1 cellular context compared by ENCODE assay signal in genomic region chr19:47891923-47892666, GRCh38.
TF ChIP-seq lines count a peak whose summit lies in the region.

No MANE protein-coding gene starts in this region.

TF ChIP-seq in K562, 482 proteins besides CTCF, POLR2A, EP300 and RAD21 (continued from another document and continues in another):
- TF ChIP-seq HMGXB4 (CRISPR knock-in tag; IDR thresholded peaks at IDR 0.05) (no peak), ZFP30 (CRISPR knock-in tag; IDR thresholded peaks at IDR 0.05; ENCODE audit: borderline replicate concordance) (no peak), ZNF77 (CRISPR knock-in tag; IDR thresholded peaks at IDR 0.05) (no peak), ZFX (CRISPR knock-in tag; IDR thresholded peaks at IDR 0.05) (0 out of 2 replicates have a peak, but pooled peaks have one; percentile 35), CBX8 (IDR thresholded peaks at IDR 0.05; ENCODE audit: borderline replicate concordance, extremely low read depth, low read depth, low read length, poor library complexity, severe bottlenecking) (no peak), POLR2H (tag; IDR thresholded peaks at IDR 0.05; ENCODE audit: low read depth) (peak; percentile 95), ZC3H11A (IDR thresholded peaks at IDR 0.05; ENCODE audit: low read depth, low read length) (no peak), SMARCE1 (IDR thresholded peaks at IDR 0.05) (peak; percentile 97), NFATC3 (IDR thresholded peaks at IDR 0.05) (peak; percentile 98), EP400 (IDR thresholded peaks at IDR 0.05) (peak; percentile 63), JUNB (CRISPR knock-in tag; conservative IDR thresholded peaks at IDR 0.05) (no peak), GABPB1 (CRISPR knock-in tag; IDR thresholded peaks at IDR 0.05) (peak; percentile 62; the same call in 1 of the 2 replicates), SUPT5H (IDR thresholded peaks at IDR 0.05) (peak; percentile 75), JUND (IDR thresholded peaks at IDR 0.05; ENCODE audit: borderline replicate concordance, low read depth, low read length) (peak; percentile 61), JUND (tag; IDR thresholded peaks at IDR 0.05; ENCODE audit: borderline replicate concordance, low read depth, low read length) (peak; percentile 79; the same call in 2 of the 3 replicates), SNRNP70 (optimal IDR thresholded peaks at IDR 0.05; ENCODE audit: low read depth, low read length) (no peak), ZNF764 (CRISPR knock-in tag; IDR thresholded peaks at IDR 0.05; ENCODE audit: low read depth) (no peak), COPS2 (conservative IDR thresholded peaks at IDR 0.05) (no peak), RFX5 (IDR thresholded peaks at IDR 0.05; ENCODE audit: low read depth, low read length) (0 out of 2 replicates have a peak, but pooled peaks have one; percentile 17), SMAD2 (IDR thresholded peaks at IDR 0.05; ENCODE audit: low read depth, low read length) (no peak), TAF1 (IDR thresholded peaks at IDR 0.05; ENCODE audit: control insufficient read depth, extremely low read depth, insufficient read depth, low read length, severe bottlenecking) (peak; percentile 25), SREBF2 (CRISPR knock-in tag; IDR thresholded peaks at IDR 0.05) (no peak), BCOR (IDR thresholded peaks at IDR 0.05) (peak; percentile 78; the same call in 1 of the 2 replicates), GATAD2B (IDR thresholded peaks at IDR 0.05; ENCODE audit: borderline replicate concordance) (no peak; the same call in 1 of the 2 replicates), ASH1L (IDR thresholded peaks at IDR 0.05; ENCODE audit: borderline replicate concordance, low read depth, partially characterized antibody) (peak; percentile 79), ARNT (IDR thresholded peaks at IDR 0.05) (peak; percentile 93 to 99), FOXA3 (CRISPR knock-in tag; conservative IDR thresholded peaks at IDR 0.05 in 1 of 2, IDR thresholded peaks at IDR 0.05 in 1 of 2) (peak in 1 of 2 experiments; percentile 56; a peak in 1 of 4 replicates), NR3C1 (CRISPR knock-in tag; IDR thresholded peaks at IDR 0.05) (no peak), PTBP1 (IDR thresholded peaks at IDR 0.05; ENCODE audit: low read depth, low read length) (no peak), CC2D1A (IDR thresholded peaks at IDR 0.05) (peak; percentile 99), SMAD1 (IDR thresholded peaks at IDR 0.05; ENCODE audit: low read depth, low read length, partially characterized antibody) (peak; percentile 90), SREBF1 (IDR thresholded peaks at IDR 0.05; ENCODE audit: borderline replicate concordance, low read depth, low read length) (no peak), ZKSCAN8 (CRISPR knock-in tag; IDR thresholded peaks at IDR 0.05) (peak; percentile 93), CHD1 (IDR thresholded peaks at IDR 0.05; ENCODE audit: low read length) (no peak), KLF10 (CRISPR knock-in tag; IDR thresholded peaks at IDR 0.05) (no peak), KLF1 (tag; IDR thresholded peaks at IDR 0.05) (no peak), RREB1 (CRISPR knock-in tag; IDR thresholded peaks at IDR 0.05) (no peak), NELFE (IDR thresholded peaks at IDR 0.05; ENCODE audit: insufficient read depth, insufficient read length) (no peak), ZNF212 (CRISPR knock-in tag; IDR thresholded peaks at IDR 0.05) (no peak), HES1 (IDR thresholded peaks at IDR 0.05; ENCODE audit: low read depth) (peak; percentile 97), CEBPZ (IDR thresholded peaks at IDR 0.05; ENCODE audit: borderline replicate concordance, low read depth, low read length) (no peak), MTA2 (IDR thresholded peaks at IDR 0.05; ENCODE audit: low read depth) (peak; percentile 99)
- TF ChIP-seq, protein P1, sequence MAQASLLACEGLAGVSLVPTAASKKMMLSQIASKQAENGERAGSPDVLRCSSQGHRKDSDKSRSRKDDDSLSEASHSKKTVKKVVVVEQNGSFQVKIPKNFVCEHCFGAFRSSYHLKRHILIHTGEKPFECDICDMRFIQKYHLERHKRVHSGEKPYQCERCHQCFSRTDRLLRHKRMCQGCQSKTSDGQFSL (CRISPR knock-in tag; IDR thresholded peaks at IDR 0.05): no peak
- TF ChIP-seq, protein P1 (tag; IDR thresholded peaks at IDR 0.05): no peak
- TF ChIP-seq, protein P2, sequence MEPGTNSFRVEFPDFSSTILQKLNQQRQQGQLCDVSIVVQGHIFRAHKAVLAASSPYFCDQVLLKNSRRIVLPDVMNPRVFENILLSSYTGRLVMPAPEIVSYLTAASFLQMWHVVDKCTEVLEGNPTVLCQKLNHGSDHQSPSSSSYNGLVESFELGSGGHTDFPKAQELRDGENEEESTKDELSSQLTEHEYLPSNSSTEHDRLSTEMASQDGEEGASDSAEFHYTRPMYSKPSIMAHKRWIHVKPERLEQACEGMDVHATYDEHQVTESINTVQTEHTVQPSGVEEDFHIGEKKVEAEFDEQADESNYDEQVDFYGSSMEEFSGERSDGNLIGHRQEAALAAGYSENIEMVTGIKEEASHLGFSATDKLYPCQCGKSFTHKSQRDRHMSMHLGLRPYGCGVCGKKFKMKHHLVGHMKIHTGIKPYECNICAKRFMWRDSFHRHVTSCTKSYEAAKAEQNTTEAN (CRISPR knock-in tag; IDR thresholded peaks at IDR 0.05): no peak
- TF ChIP-seq, protein P3, sequence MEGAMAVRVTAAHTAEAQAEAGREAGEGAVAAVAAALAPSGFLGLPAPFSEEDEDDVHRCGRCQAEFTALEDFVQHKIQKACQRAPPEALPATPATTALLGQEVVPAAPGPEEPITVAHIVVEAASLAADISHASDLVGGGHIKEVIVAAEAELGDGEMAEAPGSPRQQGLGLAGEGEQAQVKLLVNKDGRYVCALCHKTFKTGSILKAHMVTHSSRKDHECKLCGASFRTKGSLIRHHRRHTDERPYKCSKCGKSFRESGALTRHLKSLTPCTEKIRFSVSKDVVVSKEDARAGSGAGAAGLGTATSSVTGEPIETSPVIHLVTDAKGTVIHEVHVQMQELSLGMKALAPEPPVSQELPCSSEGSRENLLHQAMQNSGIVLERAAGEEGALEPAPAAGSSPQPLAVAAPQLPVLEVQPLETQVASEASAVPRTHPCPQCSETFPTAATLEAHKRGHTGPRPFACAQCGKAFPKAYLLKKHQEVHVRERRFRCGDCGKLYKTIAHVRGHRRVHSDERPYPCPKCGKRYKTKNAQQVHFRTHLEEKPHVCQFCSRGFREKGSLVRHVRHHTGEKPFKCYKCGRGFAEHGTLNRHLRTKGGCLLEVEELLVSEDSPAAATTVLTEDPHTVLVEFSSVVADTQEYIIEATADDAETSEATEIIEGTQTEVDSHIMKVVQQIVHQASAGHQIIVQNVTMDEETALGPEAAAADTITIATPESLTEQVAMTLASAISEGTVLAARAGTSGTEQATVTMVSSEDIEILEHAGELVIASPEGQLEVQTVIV (CRISPR knock-in tag; IDR thresholded peaks at IDR 0.05; ENCODE audit: borderline replicate concordance): no peak
- TF ChIP-seq, protein P4, sequence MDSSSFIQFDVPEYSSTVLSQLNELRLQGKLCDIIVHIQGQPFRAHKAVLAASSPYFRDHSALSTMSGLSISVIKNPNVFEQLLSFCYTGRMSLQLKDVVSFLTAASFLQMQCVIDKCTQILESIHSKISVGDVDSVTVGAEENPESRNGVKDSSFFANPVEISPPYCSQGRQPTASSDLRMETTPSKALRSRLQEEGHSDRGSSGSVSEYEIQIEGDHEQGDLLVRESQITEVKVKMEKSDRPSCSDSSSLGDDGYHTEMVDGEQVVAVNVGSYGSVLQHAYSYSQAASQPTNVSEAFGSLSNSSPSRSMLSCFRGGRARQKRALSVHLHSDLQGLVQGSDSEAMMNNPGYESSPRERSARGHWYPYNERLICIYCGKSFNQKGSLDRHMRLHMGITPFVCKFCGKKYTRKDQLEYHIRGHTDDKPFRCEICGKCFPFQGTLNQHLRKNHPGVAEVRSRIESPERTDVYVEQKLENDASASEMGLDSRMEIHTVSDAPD (CRISPR knock-in tag; IDR thresholded peaks at IDR 0.05): no peak
- TF ChIP-seq, protein P5, sequence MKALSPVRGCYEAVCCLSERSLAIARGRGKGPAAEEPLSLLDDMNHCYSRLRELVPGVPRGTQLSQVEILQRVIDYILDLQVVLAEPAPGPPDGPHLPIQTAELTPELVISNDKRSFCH (CRISPR knock-in tag; IDR thresholded peaks at IDR 0.05): no peak
- TF ChIP-seq, protein P5 (tag; IDR thresholded peaks at IDR 0.05): peak; percentile 62
